In the genomic region with DNA sequence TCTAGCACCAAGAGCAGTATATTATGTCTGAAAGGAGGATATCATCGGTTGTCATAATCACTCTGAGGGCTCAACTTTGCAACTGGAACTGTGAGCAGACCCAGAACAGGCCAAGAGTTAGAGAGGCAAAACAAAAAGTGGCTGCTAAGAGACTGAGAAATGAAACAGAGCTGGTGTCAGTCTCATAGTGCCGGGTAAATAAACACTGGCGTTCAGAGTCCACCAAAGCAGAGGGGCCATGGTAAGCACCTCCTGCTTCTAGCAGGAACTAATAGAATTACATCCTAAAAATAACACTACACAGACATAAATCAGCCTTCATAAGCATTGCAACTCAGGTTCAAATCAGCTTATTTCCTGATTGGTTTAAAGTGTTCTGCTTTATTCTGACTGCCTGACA, we compare ENCODE assay signal across 11 cellular contexts. TPM values are rescaled to one million over a fixed set of nuclear protein-coding genes. Genes with fewer than 3 reads are reported as not detected.
DNase-seq lines count a peak whose midpoint lies in the region; ATAC-seq and FAIRE-seq lines count a peak whose summit lies in the region.
"Had no signal": no experiment of that assay in that cellular context is flagged by ENCODE, and none has a peak within 500 bp of the region (broad histone marks: within the 10 kb centered on the region; RNA-seq: fewer than 3 reads in every experiment).

No MANE protein-coding gene starts in this region.

- H3K36me3 ChIP-seq in small intestine (ENCODE audit: control insufficient read depth in 2 of 2, insufficient read depth in 2 of 2, low read length in 2 of 2): no peaks in the 10 kb centered on the region
- H3K36me3 ChIP-seq: lower lobe of right lung had no signal

- H3K4me1 ChIP-seq in small intestine (ENCODE audit: control insufficient read depth in 2 of 2, insufficient read depth in 1 of 2, low read depth in 1 of 2, low read length in 1 of 2): no peaks in the 10 kb centered on the region
- H3K4me1 ChIP-seq: lower lobe of right lung had no signal

- no peak overlapping the region for H3K4me3 ChIP-seq in small intestine (ENCODE audit: low read depth in 1 of 2, low read length in 2 of 2)
- H3K4me3 ChIP-seq: lower lobe of right lung had no signal

- 4 to 15% (median 13%) methylated on average over 3 of the region's 3 CpGs for WGBS in small intestine, 3 donors

- no peak for FAIRE-seq in small intestine (lab: Jason Lieb, UNC)

- H3K9me3 ChIP-seq in small intestine (ENCODE audit: control insufficient read depth, low read depth): no peaks in the 10 kb centered on the region
- H3K9me3 ChIP-seq: lower lobe of right lung had no signal

- DNase-seq in NCI-H82 (lab: John Stamatoyannopoulos, UW): peak; percentile 82
- DNase-seq in small intestine: peak; percentile 48
- DNase-seq in GF-D8 (lab: John Stamatoyannopoulos, UW): no peak
- DNase-seq in NCI-H2029 (lab: John Stamatoyannopoulos, UW): no peak
- no peak for DNase-seq in NCI-H2171 treated with DMSO at 0.1 percent for 48 hours (lab: John Stamatoyannopoulos, UW)
- DNase-seq: DMS79, lower lobe of right lung, NCI-H1092, SIG-M5 had no signal

- no peak overlapping the region for H3K27ac ChIP-seq in small intestine (ENCODE audit: low read depth in 1 of 2, low read length in 1 of 2)
- H3K27ac ChIP-seq: lower lobe of right lung had no signal

- peak; percentile 95 for ATAC-seq in GM19438 (IDR thresholded peaks at IDR 0.05; ENCODE audit: low read depth, unreplicated experiment)
- ATAC-seq in HG02885 (IDR thresholded peaks at IDR 0.05; ENCODE audit: poor library complexity, unreplicated experiment): peak; percentile 86
- ATAC-seq: lower lobe of right lung had no signal

- H3K27me3 ChIP-seq in small intestine (ENCODE audit: control insufficient read depth in 2 of 2, insufficient read depth in 2 of 2, low read length in 2 of 2): no peaks in the 10 kb centered on the region

RNA-seq across cellular contexts. Expression of gene IL12A, which starts 10.3 kb away (rescaled TPM):
- polyA plus RNA-seq in small intestine: under 1 TPM in 1 of 3 donors, not detected in 2; 0.46 TPM

Comparison
In these comparisons a context has a peak if more than half of its experiments do, and no peak if none do; other contexts are left out.
1. DNase-seq: peak in NCI-H82 (single experiment) and small intestine (single experiment); none in GF-D8 (single experiment), NCI-H2029 (single experiment) and NCI-H2171 treated with DMSO at 0.1 percent for 48 hours (single experiment).